12 cellular contexts compared by ENCODE assay signal in genomic region chr6:80543598-80544181, GRCh38.
A peak's percentile ranks its signal among the peaks of the same experiment; 100 is the strongest.
DNase-seq lines count a peak whose midpoint lies in the region; ATAC-seq and TF ChIP-seq lines count a peak whose summit lies in the region.
"Had no signal": no experiment of that assay in that cellular context is flagged by ENCODE, and none has a peak within 500 bp of the region (broad histone marks: within the 10 kb centered on the region; RNA-seq: fewer than 3 reads in every experiment).

No MANE protein-coding gene starts in this region.

- H3K36me3 ChIP-seq in adipocyte (ENCODE audit: control insufficient read depth, insufficient read depth, low read length, severe bottlenecking), result no peaks in the 10 kb centered on the region
- H3K36me3 ChIP-seq: BLaER1 treated with 17β-estradiol and CSF1 and Interleukin-3, amounts not matched to agents 10 nM and 100 nM had no signal

- H3K4me3 ChIP-seq in adipocyte (ENCODE audit: low read length) (no peak overlapping the region), dorsolateral prefrontal cortex (no peak overlapping the region)
- H3K4me3 ChIP-seq: BLaER1 treated with 17β-estradiol and CSF1 and Interleukin-3, amounts not matched to agents 10 nM and 100 nM; psoas muscle had no signal

- DNase-seq in AG20443 (ENCODE audit: low spot score) (peak; percentile 44), adipocyte (ENCODE audit: low read depth) (peak; percentile 65), iPS-NIHi7 (ENCODE audit: extremely low spot score) (peak; percentile 34), dorsolateral prefrontal cortex (no peak), sciatic nerve (ENCODE audit: low spot score) (no peak)
- no peak for DNase-seq in NK-92 treated with Interleukin-12 subunit alpha and Interleukin-12 subunit beta, amount 100 ng/mL, for 24 hours (lab: John Stamatoyannopoulos, UW)
- DNase-seq: activated naive CD4-positive, alpha-beta T cell; psoas muscle had no signal

- no peak overlapping the region for H3K9ac ChIP-seq in adipocyte (ENCODE audit: low read length)
- H3K9ac ChIP-seq: BLaER1 treated with 17β-estradiol and CSF1 and Interleukin-3, amounts not matched to agents 10 nM and 100 nM had no signal

- H3K4me1 ChIP-seq in adipocyte (ENCODE audit: control insufficient read depth, insufficient read depth, low read length), result peaks cover 29% of the 10 kb centered on the region
- H3K4me1 ChIP-seq: psoas muscle had no signal

- peak; percentile 38 for ATAC-seq in HG03039 (IDR thresholded peaks at IDR 0.05; ENCODE audit: unreplicated experiment)
- ATAC-seq in HG02642 (IDR thresholded peaks at IDR 0.05; ENCODE audit: poor library complexity, unreplicated experiment), result no peak
- no peak for ATAC-seq in sciatic nerve
- ATAC-seq: psoas muscle had no signal

- no peaks in the 10 kb centered on the region for H3K9me3 ChIP-seq in adipocyte (ENCODE audit: control insufficient read depth, low read length)
- H3K9me3 ChIP-seq: BLaER1 treated with 17β-estradiol and CSF1 and Interleukin-3, amounts not matched to agents 10 nM and 100 nM; psoas muscle had no signal

- H3K27me3 ChIP-seq in adipocyte (replicated peaks; ENCODE audit: control insufficient read depth, insufficient read depth, low read length), result no peaks in the 10 kb centered on the region
- H3K27me3 ChIP-seq in dorsolateral prefrontal cortex, result no peaks in the 10 kb centered on the region
- H3K27me3 ChIP-seq: BLaER1 treated with 17β-estradiol and CSF1 and Interleukin-3, amounts not matched to agents 10 nM and 100 nM had no signal

- TF ChIP-seq CTCF in dorsolateral prefrontal cortex (IDR thresholded peaks at IDR 0.05 in 54 of 56, conservative IDR thresholded peaks at IDR 0.05 in 2 of 56; ENCODE audit: low read depth in 1 of 56, partially characterized antibody in 56 of 56), result peak in 6 of 56 donors; percentile 6 to 18 (median 14)

- intact Hi-C loops in dorsolateral prefrontal cortex (cut with DNase I), result no loop called here
- intact Hi-C loops in sciatic nerve (cut with DNase I), result no loop called here

- peak overlapping the region in 8 of 59 donors; percentile 1 to 61 (median 26) for H3K27ac ChIP-seq in dorsolateral prefrontal cortex
- H3K27ac ChIP-seq: BLaER1 treated with 17β-estradiol and CSF1 and Interleukin-3, amounts not matched to agents 10 nM and 100 nM; psoas muscle; VCaP had no signal

Comparison
In these comparisons a context has a peak if more than half of its experiments do, and no peak if none do; other contexts are left out.
1. DNase-seq: peak in AG20443 (single experiment), adipocyte (single experiment) and iPS-NIHi7 (single experiment); none in dorsolateral prefrontal cortex (0 of 10), NK-92 treated with Interleukin-12 subunit alpha and Interleukin-12 subunit beta, amount 100 ng/mL, for 24 hours (single experiment) and sciatic nerve (single experiment).